In genomic region chr5:1483064-1483463, GRCh38 we compare ENCODE assay signal across 21 cellular contexts. TPM values are rescaled to one million over a fixed set of nuclear protein-coding genes. Genes with fewer than 3 reads are reported as not detected.
"Had no signal": no experiment of that assay in that cellular context is flagged by ENCODE, and none has a peak within 500 bp of the region (broad histone marks: within the 10 kb centered on the region; RNA-seq: fewer than 3 reads in every experiment).

No MANE protein-coding gene starts in this region.

- H3K27ac ChIP-seq: foreskin keratinocyte, ovary, psoas muscle, stomach had no signal

- ATAC-seq: activated naive CD4-positive, alpha-beta T cell treated with anti-CD3 and anti-CD28 coated beads, Interleukin-2, amount 50 U/mL, for 72 hours; foreskin keratinocyte; psoas muscle; right cardiac atrium had no signal

- H3K4me3 ChIP-seq: lung, ovary, psoas muscle, stomach had no signal

- H3K36me3 Mint-ChIP-seq: activated naive CD4-positive, alpha-beta T cell treated with anti-CD3 and anti-CD28 coated beads, Interleukin-2, amount 50 U/mL, for 72 hours had no signal

- H3K4me1 Mint-ChIP-seq: activated CD4-positive, alpha-beta T cell treated with anti-CD3 and anti-CD28 coated beads, Interleukin-2, amount 10 ng/mL, durations not matched to agents 24 days and 14 days; endodermal cell; mesothelial cell of epicardium had no signal

- H3K4me1 ChIP-seq: foreskin keratinocyte, psoas muscle had no signal

- H3K27me3 Mint-ChIP-seq: activated CD4-positive, alpha-beta T cell treated with anti-CD3 and anti-CD28 coated beads, Interleukin-2, amount 10 ng/mL, durations not matched to agents 24 days and 14 days had no signal

- H3K9me3 ChIP-seq: ovary, psoas muscle, stomach had no signal

- DNase-seq: activated CD4-positive, alpha-beta T cell treated with anti-CD3 and anti-CD28 coated beads, Interleukin-2, amount 10 ng/mL, durations not matched to agents 24 days and 14 days; activated CD8-positive, alpha-beta memory T cell treated with anti-CD3 and anti-CD28 coated beads for 24 hours; activated gamma-delta T cell treated with Interleukin-2 at 50 U/mL for 16 hours; endodermal cell; foreskin keratinocyte; hypothalamus; islet precursor cell; ovary; psoas muscle; stomach; trophoblast cell had no signal

- H3K4me3 Mint-ChIP-seq: activated CD4-positive, alpha-beta T cell treated with anti-CD3 and anti-CD28 coated beads, Interleukin-2, amount 10 ng/mL, durations not matched to agents 24 days and 14 days; activated T-helper 1 cell treated with anti-CD3 and anti-CD28 coated beads, Interleukin-12 subunit alpha, Interleukin-12 subunit beta, Interleukin-2, Interleukin-4 antibody, amounts not matched to agents 30 ng/mL and 10 ng/mL and 1 ng/mL, durations not matched to agents 14 hours and 24 hours and 36 hours; endodermal cell; mesothelial cell of epicardium had no signal

- H3K9me3 Mint-ChIP-seq: activated CD4-positive, alpha-beta T cell treated with anti-CD3 and anti-CD28 coated beads, Interleukin-2, amount 10 ng/mL, durations not matched to agents 24 days and 14 days; activated naive CD4-positive, alpha-beta T cell treated with anti-CD3 and anti-CD28 coated beads, Interleukin-2, amount 50 U/mL, for 72 hours; activated T-helper 1 cell treated with anti-CD3 and anti-CD28 coated beads, Interleukin-12 subunit alpha, Interleukin-12 subunit beta, Interleukin-2, Interleukin-4 antibody, amounts not matched to agents 30 ng/mL and 10 ng/mL and 1 ng/mL, durations not matched to agents 14 hours and 24 hours and 36 hours; endodermal cell; mesothelial cell of epicardium had no signal

- H3K27ac Mint-ChIP-seq: activated CD4-positive, alpha-beta T cell treated with anti-CD3 and anti-CD28 coated beads, Interleukin-2, amount 10 ng/mL, durations not matched to agents 24 days and 14 days; activated T-helper 1 cell treated with anti-CD3 and anti-CD28 coated beads, Interleukin-12 subunit alpha, Interleukin-12 subunit beta, Interleukin-2, Interleukin-4 antibody, amounts not matched to agents 30 ng/mL and 10 ng/mL and 1 ng/mL, durations not matched to agents 14 hours and 24 hours and 36 hours; endodermal cell; mesothelial cell of epicardium had no signal

- H3K27me3 ChIP-seq: foreskin keratinocyte, ovary, stomach had no signal

- H3K36me3 ChIP-seq: ovary had no signal

RNA-seq across cellular contexts. Expression of gene SLC6A3, which starts 37.8 kb away (rescaled TPM):
- total RNA-seq: activated CD4-positive, alpha-beta T cell treated with anti-CD3 and anti-CD28 coated beads, Interleukin-2, amount 10 ng/mL, durations not matched to agents 24 days and 14 days; activated naive CD4-positive, alpha-beta T cell treated with anti-CD3 and anti-CD28 coated beads, Interleukin-2, amount 50 U/mL, for 72 hours; activated T-helper 1 cell treated with anti-CD3 and anti-CD28 coated beads, Interleukin-12 subunit alpha, Interleukin-12 subunit beta, Interleukin-2, Interleukin-4 antibody, amounts not matched to agents 30 ng/mL and 10 ng/mL and 1 ng/mL, durations not matched to agents 14 hours and 24 hours and 36 hours; dermis microvascular lymphatic vessel endothelial cell; epithelial cell of proximal tubule; fibroblast of lung; foreskin keratinocyte; psoas muscle; right cardiac atrium; skeletal muscle tissue; stomach; temporal lobe had no signal
